Comparison of ENCODE assay signal across 1 cellular context in the genomic region with DNA sequence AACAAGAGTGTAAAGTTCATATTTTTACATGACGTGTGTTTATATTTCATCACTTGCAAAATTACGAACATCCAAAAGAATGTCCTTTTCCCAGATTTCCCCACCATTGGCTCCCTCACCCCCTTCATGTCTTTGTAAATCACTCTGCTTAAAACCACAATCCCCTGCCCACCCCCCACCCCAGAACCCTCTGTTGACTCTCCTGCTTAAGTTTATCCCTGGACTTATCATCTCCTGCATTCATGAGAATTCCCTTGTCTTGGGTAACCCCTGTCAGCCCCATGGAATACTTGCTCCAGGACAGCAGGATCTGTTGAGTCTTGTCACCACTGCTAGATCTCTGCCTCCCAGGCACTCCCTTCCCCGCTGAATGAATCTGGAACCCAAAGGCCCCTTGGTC.
TF ChIP-seq lines count a peak whose summit lies in the region.

No MANE protein-coding gene starts in this region.

TF ChIP-seq in IMR-90, 13 proteins besides CTCF, POLR2A, EP300 and RAD21:
- TF ChIP-seq RFX5 (IDR thresholded peaks at IDR 0.05; ENCODE audit: low read depth, low read length) (no peak), RCOR1 (IDR thresholded peaks at IDR 0.05; ENCODE audit: insufficient replicate concordance, low read length) (no peak), MAZ (IDR thresholded peaks at IDR 0.05; ENCODE audit: borderline replicate concordance, low read depth, low read length) (no peak), FOS (IDR thresholded peaks at IDR 0.05; ENCODE audit: low read depth, low read length) (no peak), MXI1 (IDR thresholded peaks at IDR 0.05; ENCODE audit: borderline replicate concordance, low read depth, low read length) (no peak), CEBPB (IDR thresholded peaks at IDR 0.05; ENCODE audit: low read depth, low read length) (no peak), SMC3 (IDR thresholded peaks at IDR 0.05; ENCODE audit: low read depth, low read length) (no peak)
- TF ChIP-seq, protein P1, sequence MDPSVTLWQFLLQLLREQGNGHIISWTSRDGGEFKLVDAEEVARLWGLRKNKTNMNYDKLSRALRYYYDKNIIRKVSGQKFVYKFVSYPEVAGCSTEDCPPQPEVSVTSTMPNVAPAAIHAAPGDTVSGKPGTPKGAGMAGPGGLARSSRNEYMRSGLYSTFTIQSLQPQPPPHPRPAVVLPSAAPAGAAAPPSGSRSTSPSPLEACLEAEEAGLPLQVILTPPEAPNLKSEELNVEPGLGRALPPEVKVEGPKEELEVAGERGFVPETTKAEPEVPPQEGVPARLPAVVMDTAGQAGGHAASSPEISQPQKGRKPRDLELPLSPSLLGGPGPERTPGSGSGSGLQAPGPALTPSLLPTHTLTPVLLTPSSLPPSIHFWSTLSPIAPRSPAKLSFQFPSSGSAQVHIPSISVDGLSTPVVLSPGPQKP (IDR thresholded peaks at IDR 0.05; ENCODE audit: borderline replicate concordance, low read depth, low read length), result no peak
TF ChIP-seq in IMR-90: peak in this region for 0.
